In the genomic region with DNA sequence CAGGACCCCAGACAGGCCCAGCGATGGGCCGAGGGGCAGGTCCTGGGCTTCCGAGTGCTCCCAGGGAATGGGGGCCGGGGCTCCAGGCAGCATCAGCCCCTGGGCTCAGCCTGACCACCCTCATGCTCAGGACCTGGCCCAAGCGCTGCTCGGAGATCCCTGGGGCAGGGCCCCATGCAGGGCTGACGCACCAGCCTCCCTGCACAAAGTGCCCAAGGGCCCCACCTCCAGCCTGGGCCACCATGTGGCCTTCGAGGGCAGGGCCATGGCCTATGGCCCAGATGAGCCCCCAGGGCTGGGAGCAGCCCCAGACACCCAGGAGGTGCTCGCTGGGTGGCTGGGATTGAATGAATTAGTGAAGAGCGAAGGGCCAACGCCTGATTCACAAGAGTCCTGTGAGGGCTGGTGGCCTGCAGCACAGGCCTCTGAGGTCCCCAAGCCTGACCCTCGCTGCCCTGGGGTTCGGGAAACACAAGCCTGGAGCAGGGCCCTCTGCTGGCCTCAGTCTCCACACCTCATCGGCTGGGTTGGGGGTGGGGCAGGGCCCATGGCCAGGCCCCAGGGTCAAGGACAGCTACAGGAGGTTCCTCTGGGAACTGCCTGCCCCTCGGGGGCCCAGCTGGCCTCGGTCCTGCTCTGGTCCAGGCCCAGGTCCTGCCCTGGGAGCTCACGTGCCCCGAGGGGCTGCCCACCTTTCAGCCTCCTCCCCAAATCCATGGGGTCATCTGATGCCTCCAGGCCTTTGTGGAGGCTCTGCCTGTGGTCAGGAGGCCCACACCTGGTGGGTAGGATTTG, we compare ENCODE assay signal across 1 cellular context.
TF ChIP-seq lines count a peak whose summit lies in the region.

No MANE protein-coding gene starts in this region.

TF ChIP-seq in HepG2, 621 proteins besides CTCF, POLR2A, EP300 and RAD21 (continued from another document and continues in another):
- TF ChIP-seq, protein P1, sequence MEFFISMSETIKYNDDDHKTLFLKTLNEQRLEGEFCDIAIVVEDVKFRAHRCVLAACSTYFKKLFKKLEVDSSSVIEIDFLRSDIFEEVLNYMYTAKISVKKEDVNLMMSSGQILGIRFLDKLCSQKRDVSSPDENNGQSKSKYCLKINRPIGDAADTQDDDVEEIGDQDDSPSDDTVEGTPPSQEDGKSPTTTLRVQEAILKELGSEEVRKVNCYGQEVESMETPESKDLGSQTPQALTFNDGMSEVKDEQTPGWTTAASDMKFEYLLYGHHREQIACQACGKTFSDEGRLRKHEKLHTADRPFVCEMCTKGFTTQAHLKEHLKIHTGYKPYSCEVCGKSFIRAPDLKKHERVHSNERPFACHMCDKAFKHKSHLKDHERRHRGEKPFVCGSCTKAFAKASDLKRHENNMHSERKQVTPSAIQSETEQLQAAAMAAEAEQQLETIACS (CRISPR knock-in tag; IDR thresholded peaks at IDR 0.05): no peak
- TF ChIP-seq, protein P2, sequence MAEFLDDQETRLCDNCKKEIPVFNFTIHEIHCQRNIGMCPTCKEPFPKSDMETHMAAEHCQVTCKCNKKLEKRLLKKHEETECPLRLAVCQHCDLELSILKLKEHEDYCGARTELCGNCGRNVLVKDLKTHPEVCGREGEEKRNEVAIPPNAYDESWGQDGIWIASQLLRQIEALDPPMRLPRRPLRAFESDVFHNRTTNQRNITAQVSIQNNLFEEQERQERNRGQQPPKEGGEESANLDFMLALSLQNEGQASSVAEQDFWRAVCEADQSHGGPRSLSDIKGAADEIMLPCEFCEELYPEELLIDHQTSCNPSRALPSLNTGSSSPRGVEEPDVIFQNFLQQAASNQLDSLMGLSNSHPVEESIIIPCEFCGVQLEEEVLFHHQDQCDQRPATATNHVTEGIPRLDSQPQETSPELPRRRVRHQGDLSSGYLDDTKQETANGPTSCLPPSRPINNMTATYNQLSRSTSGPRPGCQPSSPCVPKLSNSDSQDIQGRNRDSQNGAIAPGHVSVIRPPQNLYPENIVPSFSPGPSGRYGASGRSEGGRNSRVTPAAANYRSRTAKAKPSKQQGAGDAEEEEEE (CRISPR knock-in tag; IDR thresholded peaks at IDR 0.05; ENCODE audit: borderline replicate concordance): no peak
- TF ChIP-seq FLYWCH1 (CRISPR knock-in tag; IDR thresholded peaks at IDR 0.05): no peak
- no peak for TF ChIP-seq ZNF253 (CRISPR knock-in tag; IDR thresholded peaks at IDR 0.05; ENCODE audit: borderline replicate concordance)
- no peak for TF ChIP-seq ZNF224 (CRISPR knock-in tag; IDR thresholded peaks at IDR 0.05)
- TF ChIP-seq ZBTB7B (CRISPR knock-in tag; IDR thresholded peaks at IDR 0.05): peak; percentile 100
- TF ChIP-seq PHF21A (CRISPR knock-in tag; IDR thresholded peaks at IDR 0.05): peak; percentile 97
- peak; percentile 66; the same call in 1 of the 2 replicates for TF ChIP-seq ZBTB38 (CRISPR knock-in tag; IDR thresholded peaks at IDR 0.05)
- peak; percentile 88 for TF ChIP-seq ISL2 (CRISPR knock-in tag; IDR thresholded peaks at IDR 0.05)
- TF ChIP-seq JUNB (CRISPR knock-in tag; IDR thresholded peaks at IDR 0.05; ENCODE audit: borderline replicate concordance): no peak
- TF ChIP-seq CCDC6 (CRISPR knock-in tag; IDR thresholded peaks at IDR 0.05): no peak
- TF ChIP-seq ZNF124 (CRISPR knock-in tag; IDR thresholded peaks at IDR 0.05): peak; percentile 49; the same call in 1 of the 2 replicates
- TF ChIP-seq, protein P3, sequence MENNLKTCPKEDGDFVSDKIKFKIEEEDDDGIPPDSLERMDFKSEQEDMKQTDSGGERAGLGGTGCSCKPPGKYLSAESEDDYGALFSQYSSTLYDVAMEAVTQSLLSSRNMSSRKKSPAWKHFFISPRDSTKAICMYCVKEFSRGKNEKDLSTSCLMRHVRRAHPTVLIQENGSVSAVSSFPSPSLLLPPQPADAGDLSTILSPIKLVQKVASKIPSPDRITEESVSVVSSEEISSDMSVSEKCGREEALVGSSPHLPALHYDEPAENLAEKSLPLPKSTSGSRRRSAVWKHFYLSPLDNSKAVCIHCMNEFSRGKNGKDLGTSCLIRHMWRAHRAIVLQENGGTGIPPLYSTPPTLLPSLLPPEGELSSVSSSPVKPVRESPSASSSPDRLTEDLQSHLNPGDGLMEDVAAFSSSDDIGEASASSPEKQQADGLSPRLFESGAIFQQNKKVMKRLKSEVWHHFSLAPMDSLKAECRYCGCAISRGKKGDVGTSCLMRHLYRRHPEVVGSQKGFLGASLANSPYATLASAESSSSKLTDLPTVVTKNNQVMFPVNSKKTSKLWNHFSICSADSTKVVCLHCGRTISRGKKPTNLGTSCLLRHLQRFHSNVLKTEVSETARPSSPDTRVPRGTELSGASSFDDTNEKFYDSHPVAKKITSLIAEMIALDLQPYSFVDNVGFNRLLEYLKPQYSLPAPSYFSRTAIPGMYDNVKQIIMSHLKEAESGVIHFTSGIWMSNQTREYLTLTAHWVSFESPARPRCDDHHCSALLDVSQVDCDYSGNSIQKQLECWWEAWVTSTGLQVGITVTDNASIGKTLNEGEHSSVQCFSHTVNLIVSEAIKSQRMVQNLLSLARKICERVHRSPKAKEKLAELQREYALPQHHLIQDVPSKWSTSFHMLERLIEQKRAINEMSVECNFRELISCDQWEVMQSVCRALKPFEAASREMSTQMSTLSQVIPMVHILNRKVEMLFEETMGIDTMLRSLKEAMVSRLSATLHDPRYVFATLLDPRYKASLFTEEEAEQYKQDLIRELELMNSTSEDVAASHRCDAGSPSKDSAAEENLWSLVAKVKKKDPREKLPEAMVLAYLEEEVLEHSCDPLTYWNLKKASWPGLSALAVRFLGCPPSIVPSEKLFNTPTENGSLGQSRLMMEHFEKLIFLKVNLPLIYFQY (CRISPR knock-in tag; IDR thresholded peaks at IDR 0.05; ENCODE audit: borderline replicate concordance): peak; percentile 97
- no peak for TF ChIP-seq YY1 (IDR thresholded peaks at IDR 0.05; ENCODE audit: insufficient read depth, insufficient replicate concordance, low read depth, low read length)
- TF ChIP-seq, protein P4, sequence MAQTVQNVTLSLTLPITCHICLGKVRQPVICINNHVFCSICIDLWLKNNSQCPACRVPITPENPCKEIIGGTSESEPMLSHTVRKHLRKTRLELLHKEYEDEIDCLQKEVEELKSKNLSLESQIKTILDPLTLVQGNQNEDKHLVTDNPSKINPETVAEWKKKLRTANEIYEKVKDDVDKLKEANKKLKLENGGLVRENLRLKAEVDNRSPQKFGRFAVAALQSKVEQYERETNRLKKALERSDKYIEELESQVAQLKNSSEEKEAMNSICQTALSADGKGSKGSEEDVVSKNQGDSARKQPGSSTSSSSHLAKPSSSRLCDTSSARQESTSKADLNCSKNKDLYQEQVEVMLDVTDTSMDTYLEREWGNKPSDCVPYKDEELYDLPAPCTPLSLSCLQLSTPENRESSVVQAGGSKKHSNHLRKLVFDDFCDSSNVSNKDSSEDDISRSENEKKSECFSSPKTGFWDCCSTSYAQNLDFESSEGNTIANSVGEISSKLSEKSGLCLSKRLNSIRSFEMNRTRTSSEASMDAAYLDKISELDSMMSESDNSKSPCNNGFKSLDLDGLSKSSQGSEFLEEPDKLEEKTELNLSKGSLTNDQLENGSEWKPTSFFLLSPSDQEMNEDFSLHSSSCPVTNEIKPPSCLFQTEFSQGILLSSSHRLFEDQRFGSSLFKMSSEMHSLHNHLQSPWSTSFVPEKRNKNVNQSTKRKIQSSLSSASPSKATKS (CRISPR knock-in tag; IDR thresholded peaks at IDR 0.05): no peak
- TF ChIP-seq ZNF530 (CRISPR knock-in tag; IDR thresholded peaks at IDR 0.05; ENCODE audit: low read depth): no peak
- no peak; the same call in 1 of the 2 replicates for TF ChIP-seq MZF1 (CRISPR knock-in tag; IDR thresholded peaks at IDR 0.05; ENCODE audit: borderline replicate concordance)
- TF ChIP-seq ZNF644 (CRISPR knock-in tag; IDR thresholded peaks at IDR 0.05; ENCODE audit: low read depth): 0 out of 2 replicates have a peak, but pooled peaks have one; percentile 49
- peak; percentile 50 for TF ChIP-seq FOXC1 (CRISPR knock-in tag; IDR thresholded peaks at IDR 0.05; ENCODE audit: borderline replicate concordance)
- TF ChIP-seq, protein P5, sequence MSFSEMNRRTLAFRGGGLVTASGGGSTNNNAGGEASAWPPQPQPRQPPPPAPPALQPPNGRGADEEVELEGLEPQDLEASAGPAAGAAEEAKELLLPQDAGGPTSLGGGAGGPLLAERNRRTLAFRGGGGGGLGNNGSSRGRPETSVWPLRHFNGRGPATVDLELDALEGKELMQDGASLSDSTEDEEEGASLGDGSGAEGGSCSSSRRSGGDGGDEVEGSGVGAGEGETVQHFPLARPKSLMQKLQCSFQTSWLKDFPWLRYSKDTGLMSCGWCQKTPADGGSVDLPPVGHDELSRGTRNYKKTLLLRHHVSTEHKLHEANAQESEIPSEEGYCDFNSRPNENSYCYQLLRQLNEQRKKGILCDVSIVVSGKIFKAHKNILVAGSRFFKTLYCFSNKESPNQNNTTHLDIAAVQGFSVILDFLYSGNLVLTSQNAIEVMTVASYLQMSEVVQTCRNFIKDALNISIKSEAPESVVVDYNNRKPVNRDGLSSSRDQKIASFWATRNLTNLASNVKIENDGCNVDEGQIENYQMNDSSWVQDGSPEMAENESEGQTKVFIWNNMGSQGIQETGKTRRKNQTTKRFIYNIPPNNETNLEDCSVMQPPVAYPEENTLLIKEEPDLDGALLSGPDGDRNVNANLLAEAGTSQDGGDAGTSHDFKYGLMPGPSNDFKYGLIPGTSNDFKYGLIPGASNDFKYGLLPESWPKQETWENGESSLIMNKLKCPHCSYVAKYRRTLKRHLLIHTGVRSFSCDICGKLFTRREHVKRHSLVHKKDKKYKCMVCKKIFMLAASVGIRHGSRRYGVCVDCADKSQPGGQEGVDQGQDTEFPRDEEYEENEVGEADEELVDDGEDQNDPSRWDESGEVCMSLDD (CRISPR knock-in tag; IDR thresholded peaks at IDR 0.05; ENCODE audit: borderline replicate concordance): peak; percentile 99
- TF ChIP-seq, protein P6, sequence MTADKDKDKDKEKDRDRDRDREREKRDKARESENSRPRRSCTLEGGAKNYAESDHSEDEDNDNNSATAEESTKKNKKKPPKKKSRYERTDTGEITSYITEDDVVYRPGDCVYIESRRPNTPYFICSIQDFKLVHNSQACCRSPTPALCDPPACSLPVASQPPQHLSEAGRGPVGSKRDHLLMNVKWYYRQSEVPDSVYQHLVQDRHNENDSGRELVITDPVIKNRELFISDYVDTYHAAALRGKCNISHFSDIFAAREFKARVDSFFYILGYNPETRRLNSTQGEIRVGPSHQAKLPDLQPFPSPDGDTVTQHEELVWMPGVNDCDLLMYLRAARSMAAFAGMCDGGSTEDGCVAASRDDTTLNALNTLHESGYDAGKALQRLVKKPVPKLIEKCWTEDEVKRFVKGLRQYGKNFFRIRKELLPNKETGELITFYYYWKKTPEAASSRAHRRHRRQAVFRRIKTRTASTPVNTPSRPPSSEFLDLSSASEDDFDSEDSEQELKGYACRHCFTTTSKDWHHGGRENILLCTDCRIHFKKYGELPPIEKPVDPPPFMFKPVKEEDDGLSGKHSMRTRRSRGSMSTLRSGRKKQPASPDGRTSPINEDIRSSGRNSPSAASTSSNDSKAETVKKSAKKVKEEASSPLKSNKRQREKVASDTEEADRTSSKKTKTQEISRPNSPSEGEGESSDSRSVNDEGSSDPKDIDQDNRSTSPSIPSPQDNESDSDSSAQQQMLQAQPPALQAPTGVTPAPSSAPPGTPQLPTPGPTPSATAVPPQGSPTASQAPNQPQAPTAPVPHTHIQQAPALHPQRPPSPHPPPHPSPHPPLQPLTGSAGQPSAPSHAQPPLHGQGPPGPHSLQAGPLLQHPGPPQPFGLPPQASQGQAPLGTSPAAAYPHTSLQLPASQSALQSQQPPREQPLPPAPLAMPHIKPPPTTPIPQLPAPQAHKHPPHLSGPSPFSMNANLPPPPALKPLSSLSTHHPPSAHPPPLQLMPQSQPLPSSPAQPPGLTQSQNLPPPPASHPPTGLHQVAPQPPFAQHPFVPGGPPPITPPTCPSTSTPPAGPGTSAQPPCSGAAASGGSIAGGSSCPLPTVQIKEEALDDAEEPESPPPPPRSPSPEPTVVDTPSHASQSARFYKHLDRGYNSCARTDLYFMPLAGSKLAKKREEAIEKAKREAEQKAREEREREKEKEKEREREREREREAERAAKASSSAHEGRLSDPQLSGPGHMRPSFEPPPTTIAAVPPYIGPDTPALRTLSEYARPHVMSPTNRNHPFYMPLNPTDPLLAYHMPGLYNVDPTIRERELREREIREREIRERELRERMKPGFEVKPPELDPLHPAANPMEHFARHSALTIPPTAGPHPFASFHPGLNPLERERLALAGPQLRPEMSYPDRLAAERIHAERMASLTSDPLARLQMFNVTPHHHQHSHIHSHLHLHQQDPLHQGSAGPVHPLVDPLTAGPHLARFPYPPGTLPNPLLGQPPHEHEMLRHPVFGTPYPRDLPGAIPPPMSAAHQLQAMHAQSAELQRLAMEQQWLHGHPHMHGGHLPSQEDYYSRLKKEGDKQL (CRISPR knock-in tag; IDR thresholded peaks at IDR 0.05; ENCODE audit: low read depth): peak; percentile 66
- peak; percentile 2; the same call in 1 of the 2 replicates for TF ChIP-seq ZNF772 (CRISPR knock-in tag; IDR thresholded peaks at IDR 0.05)
- TF ChIP-seq, protein P7, sequence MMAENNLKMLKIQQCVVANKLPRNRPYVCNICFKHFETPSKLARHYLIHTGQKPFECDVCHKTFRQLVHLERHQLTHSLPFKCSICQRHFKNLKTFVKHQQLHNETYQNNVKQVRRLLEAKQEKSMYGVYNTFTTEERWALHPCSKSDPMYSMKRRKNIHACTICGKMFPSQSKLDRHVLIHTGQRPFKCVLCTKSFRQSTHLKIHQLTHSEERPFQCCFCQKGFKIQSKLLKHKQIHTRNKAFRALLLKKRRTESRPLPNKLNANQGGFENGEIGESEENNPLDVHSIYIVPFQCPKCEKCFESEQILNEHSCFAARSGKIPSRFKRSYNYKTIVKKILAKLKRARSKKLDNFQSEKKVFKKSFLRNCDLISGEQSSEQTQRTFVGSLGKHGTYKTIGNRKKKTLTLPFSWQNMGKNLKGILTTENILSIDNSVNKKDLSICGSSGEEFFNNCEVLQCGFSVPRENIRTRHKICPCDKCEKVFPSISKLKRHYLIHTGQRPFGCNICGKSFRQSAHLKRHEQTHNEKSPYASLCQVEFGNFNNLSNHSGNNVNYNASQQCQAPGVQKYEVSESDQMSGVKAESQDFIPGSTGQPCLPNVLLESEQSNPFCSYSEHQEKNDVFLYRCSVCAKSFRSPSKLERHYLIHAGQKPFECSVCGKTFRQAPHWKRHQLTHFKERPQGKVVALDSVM (CRISPR knock-in tag; IDR thresholded peaks at IDR 0.05): no peak
- TF ChIP-seq PRMT3 (CRISPR knock-in tag; IDR thresholded peaks at IDR 0.05; ENCODE audit: borderline replicate concordance, low read depth): no peak
- peak; percentile 39; the same call in 1 of the 2 replicates for TF ChIP-seq DMAP1 (CRISPR knock-in tag; IDR thresholded peaks at IDR 0.05)
- TF ChIP-seq, protein P8, sequence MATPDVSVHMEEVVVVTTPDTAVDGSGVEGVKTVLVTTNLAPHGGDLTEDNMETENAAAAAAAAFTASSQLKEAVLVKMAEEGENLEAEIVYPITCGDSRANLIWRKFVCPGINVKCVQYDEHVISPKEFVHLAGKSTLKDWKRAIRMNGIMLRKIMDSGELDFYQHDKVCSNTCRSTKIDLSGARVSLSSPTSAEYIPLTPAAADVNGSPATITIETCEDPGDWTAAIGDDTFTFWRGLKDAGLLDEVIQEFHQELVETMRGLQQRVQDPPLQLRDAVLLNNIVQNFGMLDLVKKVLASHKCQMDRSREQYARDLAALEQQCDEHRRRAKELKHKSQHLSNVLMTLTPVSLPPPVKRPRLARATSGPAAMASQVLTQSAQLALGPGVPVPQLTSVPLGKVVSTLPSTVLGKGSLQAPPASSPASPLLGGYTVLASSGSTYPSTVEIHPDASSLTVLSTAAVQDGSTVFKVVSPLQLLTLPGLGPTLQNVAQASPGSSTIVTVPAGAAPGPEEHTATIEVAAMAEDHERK (CRISPR knock-in tag; IDR thresholded peaks at IDR 0.05; ENCODE audit: low read depth): no peak
